In genomic region chr5:148697177-148697820, GRCh38 we compare ENCODE assay signal across 13 cellular contexts. TPM values are rescaled to one million over a fixed set of nuclear protein-coding genes. Genes with fewer than 3 reads are reported as not detected.
DNase-seq lines count a peak whose midpoint lies in the region; ATAC-seq and TF ChIP-seq lines count a peak whose summit lies in the region.
"Had no signal": no experiment of that assay in that cellular context is flagged by ENCODE, and none has a peak within 500 bp of the region (broad histone marks: within the 10 kb centered on the region; RNA-seq: fewer than 3 reads in every experiment).

No MANE protein-coding gene starts in this region.

- peaks cover 7% of the 10 kb centered on the region for H3K9me3 Mint-ChIP-seq in stimulated activated effector memory CD8-positive, alpha-beta T cell treated with anti-CD3 and anti-CD28 coated beads, Interleukin-12 subunit alpha, Interleukin-12 subunit beta, amount 100 ng/mL, for 72 hours

- no peaks in the 10 kb centered on the region for H3K36me3 Mint-ChIP-seq in stimulated activated effector memory CD8-positive, alpha-beta T cell treated with anti-CD3 and anti-CD28 coated beads, Interleukin-12 subunit alpha, Interleukin-12 subunit beta, amount 100 ng/mL, for 72 hours

- peak in 6 of 8 donors; percentile 72 to 84 (median 76) for ATAC-seq in heart right ventricle
- ATAC-seq in stimulated activated effector memory CD8-positive, alpha-beta T cell treated with anti-CD3 and anti-CD28 coated beads, Interleukin-12 subunit alpha, Interleukin-12 subunit beta, amount 100 ng/mL, for 72 hours, result peak; percentile 73
- ATAC-seq in GM21737 (IDR thresholded peaks at IDR 0.05; ENCODE audit: unreplicated experiment), result no peak

- H3K4me3 ChIP-seq in heart right ventricle (peak overlapping the region in 1 of 10 donors; percentile 24), SJCRH30 (no peak overlapping the region), thyroid gland (replicated peaks in 1 of 3) (no peak overlapping the region)
- H3K4me3 ChIP-seq: right lobe of liver had no signal

- no peaks in the 10 kb centered on the region for H3K4me1 ChIP-seq in heart right ventricle
- no peaks in the 10 kb centered on the region for H3K4me1 ChIP-seq in SJCRH30
- no peaks in the 10 kb centered on the region for H3K4me1 ChIP-seq in thyroid gland
- H3K4me1 ChIP-seq: right lobe of liver had no signal

- intact Hi-C loops in heart right ventricle (cut with DNase I), result no loop called here
- intact Hi-C loops in thyroid gland (cut with DNase I), result no loop called here

- no peak overlapping the region for H3K4me3 Mint-ChIP-seq in stimulated activated effector memory CD8-positive, alpha-beta T cell treated with anti-CD3 and anti-CD28 coated beads, Interleukin-12 subunit alpha, Interleukin-12 subunit beta, amount 100 ng/mL, for 72 hours

- TF ChIP-seq CTCF in heart right ventricle (IDR thresholded peaks at IDR 0.05) (no peak), thyroid gland (IDR thresholded peaks at IDR 0.05) (no peak)

- peak overlapping the region in 2 of 10 donors; percentile 8 to 57 for H3K27ac ChIP-seq in heart right ventricle
- no peak overlapping the region for H3K27ac ChIP-seq in SJCRH30
- H3K27ac ChIP-seq in thyroid gland, result no peak overlapping the region
- H3K27ac ChIP-seq: right lobe of liver had no signal

- DNase-seq in H4 (ENCODE audit: low spot score) (peak; percentile 14), amniotic epithelial cell (ENCODE audit: low read depth) (peak; percentile 74), heart right ventricle (no peak), SK-N-DZ (ENCODE audit: low spot score) (no peak), SJCRH30 (no peak), thyroid gland (no peak)
- no peak for DNase-seq in stimulated activated effector memory CD8-positive, alpha-beta T cell treated with anti-CD3 and anti-CD28 coated beads, Interleukin-12 subunit alpha, Interleukin-12 subunit beta, amount 100 ng/mL, for 72 hours (ENCODE audit: low spot score in 2 of 2)
- DNase-seq: activated T-cell treated with anti-CD3 and anti-CD28 coated beads for 4 hours, NCI-H1436 treated with DMSO at 0.1 percent for 48 hours, right lobe of liver had no signal

- no peaks in the 10 kb centered on the region for H3K36me3 ChIP-seq in heart right ventricle
- H3K36me3 ChIP-seq in SJCRH30, result no peaks in the 10 kb centered on the region
- no peaks in the 10 kb centered on the region for H3K36me3 ChIP-seq in thyroid gland
- H3K36me3 ChIP-seq: right lobe of liver had no signal

- H3K9me3 ChIP-seq in heart right ventricle (peaks cover 0 to 16% (median 5%) of the 10 kb centered on the region in 11 donors), SJCRH30 (replicated peaks) (no peaks in the 10 kb centered on the region), thyroid gland (no peaks in the 10 kb centered on the region)
- H3K9me3 ChIP-seq: right lobe of liver had no signal

- TF ChIP-seq POLR2A in thyroid gland (IDR thresholded peaks at IDR 0.05), result no peak

- no peak overlapping the region for H3K27ac Mint-ChIP-seq in stimulated activated effector memory CD8-positive, alpha-beta T cell treated with anti-CD3 and anti-CD28 coated beads, Interleukin-12 subunit alpha, Interleukin-12 subunit beta, amount 100 ng/mL, for 72 hours

- 50 to 58% methylated on average over 6 of the region's 6 CpGs for WGBS in heart right ventricle, 2 donors
- 67 to 71% methylated on average over 6 of the region's 6 CpGs for WGBS in thyroid gland, 2 donors

- H3K27me3 ChIP-seq in heart right ventricle, result no peaks in the 10 kb centered on the region
- H3K27me3 ChIP-seq in SJCRH30, result no peaks in the 10 kb centered on the region
- no peaks in the 10 kb centered on the region for H3K27me3 ChIP-seq in thyroid gland
- H3K27me3 ChIP-seq: right lobe of liver had no signal

- H3K4me1 Mint-ChIP-seq in stimulated activated effector memory CD8-positive, alpha-beta T cell treated with anti-CD3 and anti-CD28 coated beads, Interleukin-12 subunit alpha, Interleukin-12 subunit beta, amount 100 ng/mL, for 72 hours, result peaks cover 5% of the 10 kb centered on the region

RNA-seq across cellular contexts. Expression of gene HTR4, which starts 43.0 kb away (rescaled TPM):
- not detected in 2 replicates for total RNA-seq in H4 (2014; rRNA removed; shearing (Covaris generic))
- total RNA-seq in heart right ventricle (1 to 10 TPM in 1 of 10 donors, under 1 TPM in 8, not detected in 1; 0.23 to 1.1 (median 0.40) TPM), thyroid gland (not detected)
- polyA plus RNA-seq in heart right ventricle, result under 1 TPM in 1 of 2 donors, not detected in 1; 0.16 TPM
- not detected in 2 replicates for polyA plus RNA-seq in SK-N-DZ (2014; cell fraction: cytosol; rRNA removed)
- not detected in 2 replicates for polyA plus RNA-seq in SK-N-DZ (2014; cell fraction: nucleus; rRNA removed)
- total RNA-seq in SJCRH30 (2014; rRNA removed; shearing (Covaris generic)), result 0.06 TPM in 1 of 2 replicates, not detected in the other
- total RNA-seq: lung microvascular endothelial cell, OCI-LY7 had no signal

Comparison
In these comparisons a context has a peak if more than half of its experiments do, and no peak if none do; other contexts are left out.
1. DNase-seq: peak in H4 (single experiment) and amniotic epithelial cell (single experiment); none in heart right ventricle (0 of 2), stimulated activated effector memory CD8-positive, alpha-beta T cell treated with anti-CD3 and anti-CD28 coated beads, Interleukin-12 subunit alpha, Interleukin-12 subunit beta, amount 100 ng/mL, for 72 hours (0 of 2), SK-N-DZ (single experiment), SJCRH30 (0 of 2) and thyroid gland (0 of 2).